In genomic region chr12:120846721-120847120, GRCh38 we compare ENCODE assay signal across 19 cellular contexts. TPM values are rescaled to one million over a fixed set of nuclear protein-coding genes. Genes with fewer than 3 reads are reported as not detected.
DNase-seq lines count a peak whose midpoint lies in the region; ATAC-seq and TF ChIP-seq lines count a peak whose summit lies in the region.
"Had no signal": no experiment of that assay in that cellular context is flagged by ENCODE, and none has a peak within 500 bp of the region (broad histone marks: within the 10 kb centered on the region; RNA-seq: fewer than 3 reads in every experiment).

No MANE protein-coding gene starts in this region.

- intact Hi-C loops in natural killer cell (cut with micrococcal nuclease), result no loop called here
- intact Hi-C loops in head of caudate nucleus (cut with DNase I), result no loop called here

- H3K4me1 Mint-ChIP-seq in natural killer cell, result peaks cover 54 to 61% of the 10 kb centered on the region in 2 donors
- H3K4me1 Mint-ChIP-seq in natural killer cell treated with Interleukin-12 subunit alpha and Interleukin-12 subunit beta and Interleukin-15 and Interleukin-18, amount 100 ng/mL, for 72 hours (ENCODE audit: low read depth in 2 of 2), result peaks cover 47 to 58% of the 10 kb centered on the region in 2 donors
- peaks cover 44% of the 10 kb centered on the region for H3K4me1 Mint-ChIP-seq in memory B cell

- no peaks in the 10 kb centered on the region for H3K9me3 Mint-ChIP-seq in natural killer cell
- H3K9me3 Mint-ChIP-seq in natural killer cell treated with Interleukin-12 subunit alpha and Interleukin-12 subunit beta and Interleukin-15 and Interleukin-18, amount 100 ng/mL, for 72 hours, result no peaks in the 10 kb centered on the region
- no peaks in the 10 kb centered on the region for H3K9me3 Mint-ChIP-seq in memory B cell
- H3K9me3 Mint-ChIP-seq in activated naive CD4-positive, alpha-beta T cell treated with anti-CD3 and anti-CD28 coated beads, Interleukin-2, amount 50 U/mL, for 72 hours, result no peaks in the 10 kb centered on the region
- H3K9me3 Mint-ChIP-seq: effector memory CD8-positive, alpha-beta T cell; naive thymus-derived CD8-positive, alpha-beta T cell; T-helper 2 cell treated with Interferon-gamma antibody and Interleukin-4, amounts not matched to agents 5 μg/mL and 100 μg/mL, for 36 hours had no signal

- H3K27ac Mint-ChIP-seq in natural killer cell (peak overlapping the region; percentile 51 to 63), memory B cell (peak overlapping the region; percentile 84)
- peak overlapping the region in 1 of 2 donors; percentile 69 for H3K27ac Mint-ChIP-seq in natural killer cell treated with Interleukin-12 subunit alpha and Interleukin-12 subunit beta and Interleukin-15 and Interleukin-18, amount 100 ng/mL, for 72 hours
- H3K27ac Mint-ChIP-seq in activated naive CD4-positive, alpha-beta T cell treated with anti-CD3 and anti-CD28 coated beads, Interleukin-2, amount 50 U/mL, for 72 hours, result peak overlapping the region in 1 of 2 donors; percentile 51
- H3K27ac Mint-ChIP-seq: T-helper 2 cell treated with Interferon-gamma antibody and Interleukin-4, amounts not matched to agents 5 μg/mL and 100 μg/mL, for 36 hours had no signal

- no peak for DNase-seq in natural killer cell
- no peak for DNase-seq in natural killer cell treated with Interleukin-12 subunit alpha and Interleukin-12 subunit beta and Interleukin-15 and Interleukin-18, amount 100 ng/mL, for 72 hours (ENCODE audit: low spot score)
- DNase-seq in amniotic epithelial cell (ENCODE audit: low read depth), result peak; percentile 74
- no peak for DNase-seq in memory B cell (ENCODE audit: low spot score in 2 of 2)
- DNase-seq in KBM-7, result no peak
- no peak for DNase-seq in activated naive CD4-positive, alpha-beta T cell treated with anti-CD3 and anti-CD28 coated beads, Interleukin-2, amount 50 U/mL, for 72 hours (ENCODE audit: low spot score in 2 of 2)
- DNase-seq in NCI-H2029 treated with DMSO at 0.1 percent for 48 hours (lab: John Stamatoyannopoulos, UW), result no peak
- no peak for DNase-seq in head of caudate nucleus
- DNase-seq: activated CD4-positive, CD25-positive, alpha-beta regulatory T cell treated with anti-CD3 and anti-CD28 coated beads, Interleukin-2, amount 50 U/mL, for 72 hours; activated naive CD4-positive, alpha-beta T cell treated with Interleukin-2 at 50 U/mL for 16 hours; Caco-2; effector memory CD8-positive, alpha-beta T cell; GDM1; left lung; naive thymus-derived CD8-positive, alpha-beta T cell; NCI-H1105 treated with DMSO at 0.1 percent for 48 hours; NCI-H226; SIG-M5 had no signal

- H3K27me3 Mint-ChIP-seq in natural killer cell (ENCODE audit: low read depth in 2 of 2) (no peaks in the 10 kb centered on the region), memory B cell (no peaks in the 10 kb centered on the region)
- H3K27me3 Mint-ChIP-seq in natural killer cell treated with Interleukin-12 subunit alpha and Interleukin-12 subunit beta and Interleukin-15 and Interleukin-18, amount 100 ng/mL, for 72 hours, result no peaks in the 10 kb centered on the region
- H3K27me3 Mint-ChIP-seq: effector memory CD8-positive, alpha-beta T cell; naive thymus-derived CD8-positive, alpha-beta T cell had no signal

- H3K4me3 Mint-ChIP-seq in natural killer cell (no peak overlapping the region), memory B cell (peak overlapping the region; percentile 39)
- no peak overlapping the region for H3K4me3 Mint-ChIP-seq in natural killer cell treated with Interleukin-12 subunit alpha and Interleukin-12 subunit beta and Interleukin-15 and Interleukin-18, amount 100 ng/mL, for 72 hours
- H3K4me3 Mint-ChIP-seq: naive thymus-derived CD8-positive, alpha-beta T cell; T-helper 2 cell treated with Interferon-gamma antibody and Interleukin-4, amounts not matched to agents 5 μg/mL and 100 μg/mL, for 36 hours had no signal

- no peak for ATAC-seq in natural killer cell
- no peak for ATAC-seq in natural killer cell treated with Interleukin-12 subunit alpha and Interleukin-12 subunit beta and Interleukin-15 and Interleukin-18, amount 100 ng/mL, for 72 hours
- ATAC-seq in memory B cell (ENCODE audit: low read depth), result no peak
- ATAC-seq in activated naive CD4-positive, alpha-beta T cell treated with anti-CD3 and anti-CD28 coated beads, Interleukin-2, amount 50 U/mL, for 72 hours, result no peak
- ATAC-seq: effector memory CD8-positive, alpha-beta T cell; left lung; naive thymus-derived CD8-positive, alpha-beta T cell had no signal

- in situ Hi-C loops in KBM-7 (cut with MboI; ENCODE audit: low pct_unique_long_range_greater_than_20kb, low sequenced_read_pairs), result no loop called here

- TF ChIP-seq CTCF in natural killer cell (IDR thresholded peaks at IDR 0.05), result no peak

- H3K36me3 Mint-ChIP-seq in natural killer cell (no peaks in the 10 kb centered on the region), memory B cell (peaks cover 2% of the 10 kb centered on the region)
- no peaks in the 10 kb centered on the region for H3K36me3 Mint-ChIP-seq in natural killer cell treated with Interleukin-12 subunit alpha and Interleukin-12 subunit beta and Interleukin-15 and Interleukin-18, amount 100 ng/mL, for 72 hours
- no peaks in the 10 kb centered on the region for H3K36me3 Mint-ChIP-seq in activated naive CD4-positive, alpha-beta T cell treated with anti-CD3 and anti-CD28 coated beads, Interleukin-2, amount 50 U/mL, for 72 hours

RNA-seq across cellular contexts. Expression of gene SPPL3, which starts 57.4 kb away (rescaled TPM):
- 10 to 100 TPM; 31.5 to 40.2 (median 39.9) TPM for total RNA-seq in natural killer cell
- 10 to 100 TPM; 21.6 to 31.6 TPM for total RNA-seq in natural killer cell treated with Interleukin-12 subunit alpha and Interleukin-12 subunit beta and Interleukin-15 and Interleukin-18, amount 100 ng/mL, for 72 hours
- total RNA-seq in activated naive CD4-positive, alpha-beta T cell treated with anti-CD3 and anti-CD28 coated beads, Interleukin-2, amount 50 U/mL, for 72 hours, result 10 to 100 TPM; 26.7 to 33.3 TPM
